ENCODE assay signal across 8 cellular contexts in genomic region chr15:40471105-40471777, GRCh38. TPM values are rescaled to one million over a fixed set of nuclear protein-coding genes. Genes with fewer than 3 reads are reported as not detected.
A peak's percentile ranks its signal among the peaks of the same experiment; 100 is the strongest.
DNase-seq lines count a peak whose midpoint lies in the region; ATAC-seq, FAIRE-seq and TF ChIP-seq lines count a peak whose summit lies in the region.

No MANE protein-coding gene starts in this region.

- POLR2A ChIA-PET in GM10248 (lab: Yijun Ruan, JAX) (no interaction called here), HCT116 (lab: Charles Lee) (no interaction called here), HepG2 (lab: Yijun Ruan, JAX) (interaction anchor here (1.0 to 1.8 kb wide), 3 partner anchors 23 to 31 kb away, joined by 3 to 8 read pairs (median 4); partner anchors contain the start of gene BAHD1)

- H3K4me1 ChIP-seq in HCT116 (ENCODE audit: control insufficient read depth in 1 of 2, insufficient read depth in 2 of 2, low read length in 2 of 2) (peaks cover 14 to 22% of the 10 kb centered on the region in 2 experiments), Peyer's patch (peaks cover 0 to 19% (median 4%) of the 10 kb centered on the region in 4 donors), breast epithelium (no peaks in the 10 kb centered on the region), HepG2 (ENCODE audit: insufficient read depth, low read length) (peaks cover 29% of the 10 kb centered on the region), suprapubic skin (peaks cover 34% of the 10 kb centered on the region)

- H3K9me3 ChIP-seq in HCT116 (ENCODE audit: control insufficient read depth in 1 of 2, insufficient read depth in 1 of 2, low read depth in 1 of 2, low read length in 2 of 2) = no peaks in the 10 kb centered on the region
- no peaks in the 10 kb centered on the region for H3K9me3 ChIP-seq in Peyer's patch
- H3K9me3 ChIP-seq in breast epithelium = no peaks in the 10 kb centered on the region
- no peaks in the 10 kb centered on the region for H3K9me3 ChIP-seq in HepG2 (ENCODE audit: low read length)
- no peaks in the 10 kb centered on the region for H3K9me3 ChIP-seq in suprapubic skin

- TF ChIP-seq EP300 in HepG2 (IDR thresholded peaks at IDR 0.05; ENCODE audit: low read depth in 2 of 2, low read length in 2 of 2) (no peak), HepG2 (CRISPR knock-in tag; IDR thresholded peaks at IDR 0.05; ENCODE audit: borderline replicate concordance) (no peak), suprapubic skin (IDR thresholded peaks at IDR 0.05) (no peak)

- peak; percentile 45 for DNase-seq in GM10248 (ENCODE audit: extremely low spot score)
- no peak for DNase-seq in HCT116 (ENCODE audit: low read depth, low spot score)
- DNase-seq in Peyer's patch = peak in 2 of 3 donors; percentile 29 to 57
- DNase-seq in breast epithelium (ENCODE audit: low spot score in 2 of 2) = no peak
- no peak for DNase-seq in HepG2 (ENCODE audit: low spot score)
- peak in 1 of 2 donors; percentile 69 for DNase-seq in suprapubic skin (ENCODE audit: low spot score in 2 of 2)
- DNase-seq in NCI-H1048 (lab: John Stamatoyannopoulos, UW) = no peak
- no peak for DNase-seq in posterior vena cava (ENCODE audit: low spot score)

- CTCF ChIA-PET in GM10248 (lab: Yijun Ruan, JAX) = no interaction called here
- CTCF ChIA-PET in HCT116 (lab: Charles Lee) = no interaction called here
- CTCF ChIA-PET in HepG2 (lab: Yijun Ruan, JAX; ENCODE audit: low intra/inter-chr PET ratio, low total read pairs) = no interaction called here

- FAIRE-seq in HepG2 (lab: Jason Lieb, UNC) = no peak

- intact Hi-C loops in HCT116 (cut with micrococcal nuclease) (no loop called here), breast epithelium (cut with DNase I; ENCODE audit: low total_unique reads) (no loop called here), HepG2 (cut with micrococcal nuclease; ENCODE audit: unreplicated experiment) (loop anchor here (5.0 kb wide), 1 partner anchor 36 kb away; no protein-coding TSS in a partner anchor), posterior vena cava (cut with DNase I) (no loop called here)

- TF ChIP-seq POLR2A in HCT116 (IDR thresholded peaks at IDR 0.05; ENCODE audit: borderline replicate concordance, extremely low read depth, insufficient read depth, insufficient read length) (no peak), Peyer's patch (IDR thresholded peaks at IDR 0.05) (no peak), breast epithelium (IDR thresholded peaks at IDR 0.05) (no peak), HepG2 (IDR thresholded peaks at IDR 0.05; ENCODE audit: insufficient read depth in 1 of 2, low read depth in 2 of 2, low read length in 2 of 2) (peak in 1 of 2 experiments; percentile 15; a peak in 1 of 4 replicates), suprapubic skin (IDR thresholded peaks at IDR 0.05) (no peak)

- WGBS in HepG2 (ENCODE audit: low lambda C conversion rate) = no CpG with 5 or more reads among the region's 58 CpGs
- 4% methylated on average over 14 of the region's 58 CpGs for WGBS in suprapubic skin

- RAD21 ChIA-PET in HCT116 (lab: Charles Lee; ENCODE audit: low non-redundant PET in 1 of 2, low total read pairs in 2 of 2, uncharacterized antibody in 2 of 2, unreplicated experiment in 2 of 2) = no interaction called here

- H3K27me3 ChIP-seq in HCT116 (ENCODE audit: insufficient read depth, low read length) (no peaks in the 10 kb centered on the region), Peyer's patch (no peaks in the 10 kb centered on the region), breast epithelium (no peaks in the 10 kb centered on the region), HepG2 (ENCODE audit: control insufficient read depth in 1 of 2, insufficient read depth in 2 of 2, low read length in 2 of 2) (peaks cover 0 to 7% of the 10 kb centered on the region in 2 experiments; a peak in 1 of 5 replicates), suprapubic skin (no peaks in the 10 kb centered on the region)

- TF ChIP-seq CTCF in GM10248 (IDR thresholded peaks at IDR 0.05; ENCODE audit: control extremely low read depth, extremely low read depth, low read depth, missing control alignments) = no peak
- no peak for TF ChIP-seq CTCF in HCT116 (IDR thresholded peaks at IDR 0.05 in 2 of 3, conservative IDR thresholded peaks at IDR 0.05 in 1 of 3; ENCODE audit: borderline replicate concordance in 1 of 3, insufficient read depth in 1 of 3, low read depth in 2 of 3, low read length in 2 of 3)
- TF ChIP-seq CTCF in Peyer's patch (IDR thresholded peaks at IDR 0.05) = no peak
- TF ChIP-seq CTCF in breast epithelium (IDR thresholded peaks at IDR 0.05) = no peak
- TF ChIP-seq CTCF in HepG2 (CRISPR knock-in tag; IDR thresholded peaks at IDR 0.05) = no peak; the same call in 1 of the 2 replicates
- no peak for TF ChIP-seq CTCF in suprapubic skin (IDR thresholded peaks at IDR 0.05)

- H3K79me2 ChIP-seq in HCT116 (ENCODE audit: insufficient read depth, low read length) = peaks cover 3% of the 10 kb centered on the region; the same call in 1 of the 2 replicates
- no peaks in the 10 kb centered on the region for H3K79me2 ChIP-seq in HepG2 (ENCODE audit: insufficient read depth, low read length)

- peaks cover 0 to 4% of the 10 kb centered on the region in 2 experiments; a peak in 1 of 4 replicates for H3K36me3 ChIP-seq in HCT116 (ENCODE audit: control insufficient read depth in 1 of 2, insufficient read depth in 2 of 2, low read length in 2 of 2)
- peaks cover 0 to 8% (median 0%) of the 10 kb centered on the region in 3 donors for H3K36me3 ChIP-seq in Peyer's patch
- no peaks in the 10 kb centered on the region for H3K36me3 ChIP-seq in breast epithelium
- H3K36me3 ChIP-seq in HepG2 (replicated peaks in 1 of 2; ENCODE audit: control insufficient read depth in 1 of 2, insufficient read depth in 2 of 2, low read length in 2 of 2) = peaks cover 0 to 2% of the 10 kb centered on the region in 2 experiments; a peak in 1 of 5 replicates
- peaks cover 12% of the 10 kb centered on the region for H3K36me3 ChIP-seq in suprapubic skin

- H3K9ac ChIP-seq in HCT116 (ENCODE audit: low read length) (peak overlapping the region; percentile 80), HepG2 (ENCODE audit: insufficient read depth, low read depth, low read length) (peak overlapping the region; percentile 71)

- H4K20me1 ChIP-seq in HCT116 (ENCODE audit: insufficient read depth) (no peaks in the 10 kb centered on the region), HepG2 (ENCODE audit: insufficient read depth, low read length) (no peaks in the 10 kb centered on the region)

- H3K4me2 ChIP-seq in HCT116 (ENCODE audit: low read length) (peak overlapping the region; percentile 100), HepG2 (ENCODE audit: low read depth, low read length) (peak overlapping the region; percentile 83)

- peak overlapping the region; percentile 79 for H3K27ac ChIP-seq in HCT116 (ENCODE audit: low read depth, low read length)
- peak overlapping the region; percentile 85 to 93 (median 90) for H3K27ac ChIP-seq in Peyer's patch
- H3K27ac ChIP-seq in breast epithelium = peak overlapping the region; percentile 86 to 94
- H3K27ac ChIP-seq in HepG2 (ENCODE audit: extremely low read length, insufficient read depth, low read length) = peak overlapping the region; percentile 48
- H3K27ac ChIP-seq in suprapubic skin = peak overlapping the region; percentile 65

- TF ChIP-seq RAD21 in HCT116 (IDR thresholded peaks at IDR 0.05; ENCODE audit: low read depth) (no peak), HepG2 (CRISPR knock-in tag; IDR thresholded peaks at IDR 0.05) (no peak)

- H3K9me2 ChIP-seq in HCT116 (ENCODE audit: insufficient read depth) = no peaks in the 10 kb centered on the region

- H3K4me3 ChIP-seq in HCT116 (replicated peaks in 1 of 2; ENCODE audit: low read depth in 1 of 2, low read length in 2 of 2) = peak overlapping the region; percentile 77 to 86
- peak overlapping the region; percentile 75 to 94 (median 89) for H3K4me3 ChIP-seq in Peyer's patch
- peak overlapping the region; percentile 87 to 93 (median 90) for H3K4me3 ChIP-seq in breast epithelium
- peak overlapping the region; percentile 81 to 89 (median 89) for H3K4me3 ChIP-seq in HepG2 (replicated peaks in 1 of 3; ENCODE audit: insufficient read depth in 1 of 3, low read depth in 2 of 3, low read length in 3 of 3)
- peak overlapping the region; percentile 92 for H3K4me3 ChIP-seq in suprapubic skin

- ATAC-seq in HCT116 (peak; percentile 60), HepG2 (peak; percentile 48)

- H2AFZ ChIP-seq in HCT116 (ENCODE audit: low read depth, low read length, poor library complexity, severe bottlenecking) = no peak overlapping the region
- H2AFZ ChIP-seq in HepG2 (ENCODE audit: low read length) = no peak overlapping the region

- in situ Hi-C loops in HepG2 (cut with HindIII; ENCODE audit: extremely low pct_ligation_motif_present, low pct_unique_long_range_greater_than_20kb) = no loop called here

- BruUV-seq in HCT116 (replicated peaks; lab: Mats Ljungman, UMichigan) (no TSS peak), HepG2 (replicated peaks; lab: Mats Ljungman, UMichigan) (no TSS peak)

RNA-seq across cellular contexts. Expression of gene CHST14, which starts 0.5 kb away (rescaled TPM):
- total RNA-seq in HCT116 (2021; ENCODE audit: unreplicated experiment) = 12.7 TPM
- polyA plus RNA-seq in HCT116 (2012) = 10.2 and 10.8 TPM in 2 replicates
- 1 to 10 TPM in 3 of 4 donors, under 1 TPM in 1; 0.83 to 3.5 (median 2.6) TPM for total RNA-seq in Peyer's patch
- total RNA-seq in breast epithelium = 10 to 100 TPM in 1 of 3 donors, 1 to 10 TPM in 2; 8.8 to 10.8 (median 9.3) TPM
- total RNA-seq in HepG2 (2016; rRNA removed; fragmentation: Illumina TruSeq; extraction: Trizol) = 6.4 and 12.4 TPM in 2 replicates
- total RNA-seq in HepG2 (2016; cell fraction: cytosol; rRNA removed; fragmentation: Illumina TruSeq; extraction: Trizol; ENCODE audit: low read depth) = 1.7 and 1.9 TPM in 2 replicates
- total RNA-seq in HepG2 (2016; cell fraction: insoluble cytoplasmic fraction; rRNA removed; fragmentation: Illumina TruSeq; extraction: Trizol) = 5.9 and 12.8 TPM in 2 replicates
- 6.3 and 7.3 TPM in 2 replicates for total RNA-seq in HepG2 (2016; cell fraction: membrane; rRNA removed; fragmentation: Illumina TruSeq; extraction: Trizol)
- 12.7 and 15.0 TPM in 2 replicates for total RNA-seq in HepG2 (2016; cell fraction: nucleus; rRNA removed; fragmentation: Illumina TruSeq; extraction: Trizol)
- 8.6 and 8.9 TPM in 2 replicates for polyA plus RNA-seq in HepG2 (2011; rRNA removed)
- 9.6 and 9.8 TPM in 2 replicates for polyA plus RNA-seq in HepG2 (2011; cell fraction: cytosol; rRNA removed)
- 4.4 and 4.5 TPM in 2 replicates for polyA plus RNA-seq in HepG2 (2011; cell fraction: nucleus; rRNA removed)
- polyA plus RNA-seq in HepG2 (2012) = 9.6 and 9.8 TPM in 2 replicates
- polyA plus RNA-seq in HepG2 (2016; cell fraction: cytosol; fragmentation: Illumina TruSeq; extraction: Trizol; ENCODE audit: low read depth) = 3.1 and 3.8 TPM in 2 replicates
- polyA plus RNA-seq in HepG2 (2016; cell fraction: insoluble cytoplasmic fraction; fragmentation: Illumina TruSeq; extraction: Trizol; ENCODE audit: low read depth) = 10.8 and 12.3 TPM in 2 replicates
- 6.3 and 7.2 TPM in 2 replicates for polyA plus RNA-seq in HepG2 (2016; cell fraction: membrane; fragmentation: Illumina TruSeq; extraction: Trizol; ENCODE audit: low read depth)
- 35.3 and 38.8 TPM in 2 replicates for polyA plus RNA-seq in HepG2 (2016; cell fraction: nucleus; fragmentation: Illumina TruSeq; extraction: Trizol; ENCODE audit: insufficient read depth, low read depth)
- 10.7 and 13.2 TPM in 2 replicates for polyA minus RNA-seq in HepG2 (2011; rRNA and poly(A)+ RNA removed; ENCODE audit: low replicate concordance)
- 7.1 and 8.4 TPM in 2 replicates for polyA minus RNA-seq in HepG2 (2011; cell fraction: cytosol; rRNA and poly(A)+ RNA removed)
- 3.0 and 3.2 TPM in 2 replicates for polyA minus RNA-seq in HepG2 (2011; cell fraction: nucleus; rRNA and poly(A)+ RNA removed)
- total RNA-seq in suprapubic skin = 10 to 100 TPM in 1 of 4 donors, 1 to 10 TPM in 3; 6.9 to 13.6 (median 8.3) TPM
- 10 to 100 TPM; 11.8 to 15.8 TPM for total RNA-seq in posterior vena cava

RNA-seq across cellular contexts. Expression of gene BAHD1, which starts 30.5 kb away (rescaled TPM):
- total RNA-seq in HCT116 (2021; ENCODE audit: unreplicated experiment) = 25.0 TPM
- polyA plus RNA-seq in HCT116 (2012) = 18.0 and 18.8 TPM in 2 replicates
- 10 to 100 TPM in 3 of 4 donors, 1 to 10 TPM in 1; 8.3 to 41.0 (median 31.4) TPM for total RNA-seq in Peyer's patch
- total RNA-seq in breast epithelium = 10 to 100 TPM in 2 of 3 donors, 1 to 10 TPM in 1; 9.9 to 14.6 (median 11.8) TPM
- total RNA-seq in HepG2 (2016; rRNA removed; fragmentation: Illumina TruSeq; extraction: Trizol) = 8.1 and 8.7 TPM in 2 replicates
- 1.8 and 1.9 TPM in 2 replicates for total RNA-seq in HepG2 (2016; cell fraction: cytosol; rRNA removed; fragmentation: Illumina TruSeq; extraction: Trizol; ENCODE audit: low read depth)
- 7.1 and 8.8 TPM in 2 replicates for total RNA-seq in HepG2 (2016; cell fraction: insoluble cytoplasmic fraction; rRNA removed; fragmentation: Illumina TruSeq; extraction: Trizol)
- 4.5 and 4.7 TPM in 2 replicates for total RNA-seq in HepG2 (2016; cell fraction: membrane; rRNA removed; fragmentation: Illumina TruSeq; extraction: Trizol)
- 9.6 and 13.1 TPM in 2 replicates for total RNA-seq in HepG2 (2016; cell fraction: nucleus; rRNA removed; fragmentation: Illumina TruSeq; extraction: Trizol)
- 3.3 and 3.8 TPM in 2 replicates for polyA plus RNA-seq in HepG2 (2011; rRNA removed)
- polyA plus RNA-seq in HepG2 (2011; cell fraction: cytosol; rRNA removed) = 2.3 and 2.4 TPM in 2 replicates
- polyA plus RNA-seq in HepG2 (2011; cell fraction: nucleus; rRNA removed) = 9.7 and 10.3 TPM in 2 replicates
- polyA plus RNA-seq in HepG2 (2012) = 6.2 and 8.0 TPM in 2 replicates
- 0.53 and 0.62 TPM in 2 replicates for polyA plus RNA-seq in HepG2 (2016; cell fraction: cytosol; fragmentation: Illumina TruSeq; extraction: Trizol; ENCODE audit: low read depth)
- polyA plus RNA-seq in HepG2 (2016; cell fraction: insoluble cytoplasmic fraction; fragmentation: Illumina TruSeq; extraction: Trizol; ENCODE audit: low read depth) = 8.2 and 10.1 TPM in 2 replicates
- 2.1 and 2.2 TPM in 2 replicates for polyA plus RNA-seq in HepG2 (2016; cell fraction: membrane; fragmentation: Illumina TruSeq; extraction: Trizol; ENCODE audit: low read depth)
- 14.7 and 18.8 TPM in 2 replicates for polyA plus RNA-seq in HepG2 (2016; cell fraction: nucleus; fragmentation: Illumina TruSeq; extraction: Trizol; ENCODE audit: insufficient read depth, low read depth)
- 6.1 and 10.5 TPM in 2 replicates for polyA minus RNA-seq in HepG2 (2011; rRNA and poly(A)+ RNA removed; ENCODE audit: low replicate concordance)
- 3.0 and 3.5 TPM in 2 replicates for polyA minus RNA-seq in HepG2 (2011; cell fraction: cytosol; rRNA and poly(A)+ RNA removed)
- 5.3 and 9.8 TPM in 2 replicates for polyA minus RNA-seq in HepG2 (2011; cell fraction: nucleus; rRNA and poly(A)+ RNA removed)
- 10 to 100 TPM; 16.8 to 24.6 (median 19.2) TPM for total RNA-seq in suprapubic skin
- total RNA-seq in posterior vena cava = 10 to 100 TPM; 11.9 to 13.8 TPM

Comparison
In these comparisons a context has a peak if more than half of its experiments do, and no peak if none do; other contexts are left out.
1. DNase-seq: peak in GM10248 (single experiment) and Peyer's patch (2 of 3); none in HCT116 (single experiment), breast epithelium (0 of 2), HepG2 (single experiment), NCI-H1048 (single experiment) and posterior vena cava (single experiment).
2. Peak in every context shown above with its lines, with median percentiles within 50 percentile points of each other: H3K27ac ChIP-seq and H3K4me3 ChIP-seq.